ENCODE assay signal across 1 cellular context in the genomic region with DNA sequence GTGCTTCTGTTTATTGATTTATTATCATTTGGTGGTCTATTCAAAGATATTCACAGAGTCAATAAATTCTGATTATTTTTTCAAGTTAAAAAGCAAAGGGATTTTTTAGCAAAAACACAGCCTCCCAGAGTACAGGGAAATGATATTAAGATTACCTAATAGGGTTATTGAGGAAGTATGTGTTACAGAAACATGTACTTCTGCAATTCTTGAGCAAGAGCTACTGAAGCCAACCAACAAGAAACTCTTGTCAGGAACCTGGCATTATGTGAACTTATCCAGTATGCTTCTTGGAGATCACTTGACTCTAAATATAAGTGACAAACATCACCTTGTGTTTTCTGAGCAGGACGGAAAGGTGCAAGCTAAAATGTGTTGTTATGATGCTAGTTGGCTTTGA.
TF ChIP-seq lines count a peak whose summit lies in the region.

No MANE protein-coding gene starts in this region.

TF ChIP-seq in HepG2, 621 proteins besides CTCF, POLR2A, EP300 and RAD21 (continued from another document):
- TF ChIP-seq RXRA (CRISPR knock-in tag; IDR thresholded peaks at IDR 0.05) (no peak), ATF5 (CRISPR knock-in tag; IDR thresholded peaks at IDR 0.05; ENCODE audit: low read depth) (no peak), ZNF496 (CRISPR knock-in tag; IDR thresholded peaks at IDR 0.05; ENCODE audit: insufficient replicate concordance) (no peak), SNAPC2 (CRISPR knock-in tag; IDR thresholded peaks at IDR 0.05) (no peak), SRY (CRISPR knock-in tag; IDR thresholded peaks at IDR 0.05) (no peak), MBNL3 (CRISPR knock-in tag; conservative IDR thresholded peaks at IDR 0.05) (no peak), ZNF280B (CRISPR knock-in tag; IDR thresholded peaks at IDR 0.05; ENCODE audit: borderline replicate concordance) (no peak)
